26 cellular contexts compared by ENCODE assay signal in genomic region chr17:77306048-77306789, GRCh38.
DNase-seq lines count a peak whose midpoint lies in the region; ATAC-seq, FAIRE-seq and TF ChIP-seq lines count a peak whose summit lies in the region.
"Had no signal": no experiment of that assay in that cellular context is flagged by ENCODE, and none has a peak within 500 bp of the region (broad histone marks: within the 10 kb centered on the region; RNA-seq: fewer than 3 reads in every experiment).

No MANE protein-coding gene starts in this region.

- peaks cover 14 to 73% of the 10 kb centered on the region in 2 experiments; a peak in 3 of 4 replicates for H3K79me1 ChIP-seq in IMR-90 (ENCODE audit: low read depth in 1 of 2, low read length in 2 of 2)

- H3K9me3 ChIP-seq in IMR-90 (ENCODE audit: control insufficient read depth, insufficient read depth, low read length) = no peaks in the 10 kb centered on the region
- H3K9me3 ChIP-seq in HepG2 (ENCODE audit: low read length) = no peaks in the 10 kb centered on the region
- no peaks in the 10 kb centered on the region for H3K9me3 ChIP-seq in smooth muscle cell (replicated peaks; ENCODE audit: low read depth)
- no peaks in the 10 kb centered on the region for H3K9me3 ChIP-seq in tibial nerve
- H3K9me3 ChIP-seq: BLaER1 treated with 17β-estradiol and CSF1 and Interleukin-3, amounts not matched to agents 10 nM and 100 nM; esophagus muscularis mucosa; gastrocnemius medialis; mucosa of descending colon had no signal

- no peak for DNase-seq in IMR-90
- peak; percentile 89 for DNase-seq in MCF 10A (ENCODE audit: unreplicated experiment)
- DNase-seq in HepG2 (ENCODE audit: low spot score) = no peak
- no peak for DNase-seq in smooth muscle cell (lab: John Stamatoyannopoulos, UW; ENCODE audit: unreplicated experiment)
- no peak for DNase-seq in coronary artery (ENCODE audit: low spot score)
- no peak for DNase-seq in tibial nerve (ENCODE audit: low spot score in 2 of 2)
- DNase-seq in glutamatergic neuron = no peak
- DNase-seq: activated gamma-delta T cell treated with Interleukin-2 at 50 U/mL for 16 hours; activated T-cell treated with anti-CD3 and anti-CD28 coated beads, Interleukin-2, amount 50 U/mL, for 1 hour; COR-L47; DMS79 treated with DMSO at 0.1 percent for 48 hours; effector CD8-positive, alpha-beta T cell; gastrocnemius medialis; hypothalamus; NCI-H187; NCI-H524 treated with DMSO at 0.1 percent for 48 hours; stimulated activated CD4-positive, alpha-beta T cell treated with anti-CD3 and anti-CD28 coated beads, Interleukin-1b, Interleukin-23, amount 100 ng/mL, for 48 hours; SW 1271 had no signal

- H3K36me3 Mint-ChIP-seq in MCF 10A (ENCODE audit: insufficient read depth, unreplicated experiment) (peaks cover 67% of the 10 kb centered on the region), glutamatergic neuron (ENCODE audit: unreplicated experiment) (no peaks in the 10 kb centered on the region)
- H3K36me3 Mint-ChIP-seq: brain had no signal

- no peak overlapping the region for H4K8ac ChIP-seq in IMR-90 (ENCODE audit: low read depth in 2 of 2, low read length in 2 of 2)

- dilution Hi-C loops in IMR-90 (cut with HindIII; ENCODE audit: low sequenced_read_pairs, unreplicated experiment) = no loop called here

- peak overlapping the region; percentile 31 for H3K4me3 Mint-ChIP-seq in MCF 10A (ENCODE audit: unreplicated experiment)
- no peak overlapping the region for H3K4me3 Mint-ChIP-seq in glutamatergic neuron (ENCODE audit: unreplicated experiment)
- H3K4me3 Mint-ChIP-seq: brain had no signal

- H3K56ac ChIP-seq in IMR-90 (ENCODE audit: extremely low read depth, insufficient read depth, low read length) = no peak overlapping the region

- POLR2A ChIA-PET in IMR-90 (lab: Charles Lee; ENCODE audit: unreplicated experiment) = no interaction called here
- POLR2A ChIA-PET in MCF 10A (lab: Yijun Ruan, JAX) = interaction anchor here (0.5 to 2.2 kb wide), 5 partner anchors 16 to 20 kb away, joined by 3 to 9 read pairs (median 5); no protein-coding TSS in a partner anchor
- POLR2A ChIA-PET in HepG2 (lab: Yijun Ruan, JAX) = interaction anchor here (0.6 to 4.8 kb wide), 5 partner anchors 9 to 25 kb away, joined by 3 to 80 read pairs (median 4); no protein-coding TSS in a partner anchor

- no peak overlapping the region for H3K23ac ChIP-seq in IMR-90 (ENCODE audit: low read depth, low read length)

- no peak for ATAC-seq in IMR-90 (ENCODE audit: low read depth)
- no peak; the same call in 2 of the 3 replicates for ATAC-seq in HepG2
- ATAC-seq: gastrocnemius medialis had no signal

- no peaks in the 10 kb centered on the region for H4K20me1 ChIP-seq in IMR-90 (ENCODE audit: insufficient read depth, low read length)
- peaks cover 40% of the 10 kb centered on the region; the same call in 1 of the 2 replicates for H4K20me1 ChIP-seq in HepG2 (ENCODE audit: insufficient read depth, low read length)
- no peaks in the 10 kb centered on the region for H4K20me1 ChIP-seq in smooth muscle cell (ENCODE audit: low read depth)
- H4K20me1 ChIP-seq: BLaER1 treated with 17β-estradiol and CSF1 and Interleukin-3, amounts not matched to agents 10 nM and 100 nM had no signal

- H3K14ac ChIP-seq in IMR-90 (replicated peaks; ENCODE audit: low read depth, low read length) = peak overlapping the region; percentile 68; the same call in 1 of the 2 replicates

- BruUV-seq in IMR-90 (replicated peaks; lab: Mats Ljungman, UMichigan) (no TSS peak), MCF 10A (replicated peaks; lab: Mats Ljungman, UMichigan) (no TSS peak), HepG2 (replicated peaks; lab: Mats Ljungman, UMichigan) (no TSS peak)

- no peak overlapping the region for H4K5ac ChIP-seq in IMR-90 (ENCODE audit: low read depth, low read length)

- H3K79me2 ChIP-seq in HepG2 (ENCODE audit: insufficient read depth, low read length) (peaks cover 76% of the 10 kb centered on the region), smooth muscle cell (ENCODE audit: low read depth) (peaks cover 3% of the 10 kb centered on the region)

- H3K4me2 ChIP-seq in IMR-90 (ENCODE audit: low read depth, low read length) (no peak overlapping the region), HepG2 (ENCODE audit: low read depth, low read length) (peak overlapping the region; percentile 78), smooth muscle cell (peak overlapping the region; percentile 47)
- H3K4me2 ChIP-seq: KMS-11 had no signal

- H3K9me3 Mint-ChIP-seq in MCF 10A (ENCODE audit: unreplicated experiment) (no peaks in the 10 kb centered on the region), glutamatergic neuron (ENCODE audit: unreplicated experiment) (peaks cover 5% of the 10 kb centered on the region)
- H3K9me3 Mint-ChIP-seq: brain had no signal

- H2AFZ ChIP-seq in IMR-90 (replicated peaks; ENCODE audit: low read length, poor library complexity) = no peak overlapping the region
- H2AFZ ChIP-seq in HepG2 (ENCODE audit: low read length) = no peak overlapping the region
- no peak overlapping the region for H2AFZ ChIP-seq in smooth muscle cell (ENCODE audit: low read depth)

- H2BK20ac ChIP-seq in IMR-90 (ENCODE audit: low read depth, low read length) = no peak overlapping the region

- H4K91ac ChIP-seq in IMR-90 (ENCODE audit: insufficient read depth, low read depth, low read length) = peak overlapping the region; percentile 53; the same call in 1 of the 2 replicates

- TF ChIP-seq POLR2A in IMR-90 (IDR thresholded peaks at IDR 0.05; ENCODE audit: low read depth, low read length) = no peak
- no peak for TF ChIP-seq POLR2A in HepG2 (IDR thresholded peaks at IDR 0.05; ENCODE audit: insufficient read depth in 1 of 2, low read depth in 2 of 2, low read length in 2 of 2)
- TF ChIP-seq POLR2A in tibial nerve (IDR thresholded peaks at IDR 0.05) = no peak

- TF ChIP-seq CTCF in IMR-90 (conservative IDR thresholded peaks at IDR 0.05; ENCODE audit: low read depth, low read length) = no peak
- TF ChIP-seq CTCF in MCF 10A (IDR thresholded peaks at IDR 0.05; ENCODE audit: unreplicated experiment) = no peak
- TF ChIP-seq CTCF in HepG2 (CRISPR knock-in tag; IDR thresholded peaks at IDR 0.05) = no peak
- no peak for TF ChIP-seq CTCF in smooth muscle cell (IDR thresholded peaks at IDR 0.05; ENCODE audit: borderline replicate concordance, insufficient read depth, poor library complexity, severe bottlenecking)
- TF ChIP-seq CTCF in coronary artery (IDR thresholded peaks at IDR 0.05) = no peak
- no peak for TF ChIP-seq CTCF in tibial nerve (IDR thresholded peaks at IDR 0.05)
- TF ChIP-seq CTCF in glutamatergic neuron (IDR thresholded peaks at IDR 0.05; ENCODE audit: partially characterized antibody, unreplicated experiment) = no peak

- H2BK15ac ChIP-seq in IMR-90 (ENCODE audit: low read depth, low read length) = no peak overlapping the region; the same call in 2 of the 3 replicates

- intact Hi-C loops in IMR-90 (cut with micrococcal nuclease) = no loop called here
- intact Hi-C loops in MCF 10A (cut with micrococcal nuclease) = no loop called here
- intact Hi-C loops in HepG2 (cut with micrococcal nuclease; ENCODE audit: unreplicated experiment) = no loop called here

- no peak overlapping the region for H3K27ac ChIP-seq in IMR-90 (ENCODE audit: insufficient read depth, low read length)
- peak overlapping the region; percentile 75 for H3K27ac ChIP-seq in HepG2 (ENCODE audit: extremely low read length, insufficient read depth, low read length)
- no peak overlapping the region for H3K27ac ChIP-seq in smooth muscle cell (ENCODE audit: low read depth)
- H3K27ac ChIP-seq in coronary artery = no peak overlapping the region
- H3K27ac ChIP-seq in tibial nerve = no peak overlapping the region
- H3K27ac ChIP-seq: BLaER1 treated with 17β-estradiol and CSF1 and Interleukin-3, amounts not matched to agents 10 nM and 100 nM; esophagus muscularis mucosa; KMS-11 had no signal

- H2AK9ac ChIP-seq in IMR-90 (replicated peaks; ENCODE audit: low read depth, low read length, poor library complexity) = peak overlapping the region; percentile 18

- H2AK5ac ChIP-seq in IMR-90 (ENCODE audit: low read depth, low read length) = peak overlapping the region; percentile 51; the same call in 1 of the 2 replicates

- peaks cover 23% of the 10 kb centered on the region for H3K4me1 ChIP-seq in IMR-90 (ENCODE audit: control insufficient read depth, insufficient read depth, low read length)
- H3K4me1 ChIP-seq in HepG2 (ENCODE audit: insufficient read depth, low read length) = peaks cover 54% of the 10 kb centered on the region
- H3K4me1 ChIP-seq in smooth muscle cell (ENCODE audit: low read depth) = peaks cover 18% of the 10 kb centered on the region
- peaks cover 0 to 27% (median 6%) of the 10 kb centered on the region in 4 donors for H3K4me1 ChIP-seq in tibial nerve

- H3K27me3 Mint-ChIP-seq in MCF 10A (ENCODE audit: insufficient read depth, unreplicated experiment) = no peaks in the 10 kb centered on the region
- H3K27me3 Mint-ChIP-seq in glutamatergic neuron (ENCODE audit: unreplicated experiment) = peaks cover 11% of the 10 kb centered on the region

- H3K27me3 ChIP-seq in IMR-90 (ENCODE audit: control insufficient read depth, insufficient read depth, low read length) = no peaks in the 10 kb centered on the region
- H3K27me3 ChIP-seq in HepG2 (ENCODE audit: control insufficient read depth in 1 of 2, insufficient read depth in 2 of 2, low read length in 2 of 2) = no peaks in the 10 kb centered on the region
- H3K27me3 ChIP-seq in smooth muscle cell (ENCODE audit: low read depth) = no peaks in the 10 kb centered on the region
- no peaks in the 10 kb centered on the region for H3K27me3 ChIP-seq in tibial nerve
- H3K27me3 ChIP-seq: BLaER1 treated with 17β-estradiol and CSF1 and Interleukin-3, amounts not matched to agents 10 nM and 100 nM; esophagus muscularis mucosa; gastrocnemius medialis had no signal

- H3K4me1 Mint-ChIP-seq in MCF 10A (ENCODE audit: insufficient read depth, unreplicated experiment) (peaks cover 29% of the 10 kb centered on the region), glutamatergic neuron (ENCODE audit: low read depth, unreplicated experiment) (peaks cover 20% of the 10 kb centered on the region)

- no peak for FAIRE-seq in HepG2 (lab: Jason Lieb, UNC)
- FAIRE-seq: H1, urothelium cell line had no signal

- no peak for TF ChIP-seq RAD21 in IMR-90 (IDR thresholded peaks at IDR 0.05; ENCODE audit: low read length)
- TF ChIP-seq RAD21 in HepG2 (CRISPR knock-in tag; IDR thresholded peaks at IDR 0.05) = no peak

- no peaks in the 10 kb centered on the region for H3K36me3 ChIP-seq in IMR-90 (ENCODE audit: control insufficient read depth, insufficient read depth, low read length)
- H3K36me3 ChIP-seq in HepG2 (replicated peaks in 1 of 2; ENCODE audit: control insufficient read depth in 1 of 2, insufficient read depth in 2 of 2, low read length in 2 of 2) = peaks cover 20 to 42% of the 10 kb centered on the region in 2 experiments; a peak in 4 of 5 replicates
- H3K36me3 ChIP-seq in smooth muscle cell (ENCODE audit: low read depth) = no peaks in the 10 kb centered on the region
- no peaks in the 10 kb centered on the region for H3K36me3 ChIP-seq in tibial nerve
- H3K36me3 ChIP-seq: BLaER1 treated with 17β-estradiol and CSF1 and Interleukin-3, amounts not matched to agents 10 nM and 100 nM; esophagus muscularis mucosa; gastrocnemius medialis had no signal

- no peak overlapping the region for H3K18ac ChIP-seq in IMR-90 (ENCODE audit: low read depth, low read length)

- H3K9ac ChIP-seq in IMR-90 (ENCODE audit: low read depth, low read length) (no peak overlapping the region), HepG2 (ENCODE audit: insufficient read depth, low read depth, low read length) (peak overlapping the region; percentile 55), smooth muscle cell (ENCODE audit: low read depth) (no peak overlapping the region)
- H3K9ac ChIP-seq: BLaER1 treated with 17β-estradiol and CSF1 and Interleukin-3, amounts not matched to agents 10 nM and 100 nM; KMS-11 had no signal

- H3K4ac ChIP-seq in IMR-90 (ENCODE audit: low read depth, low read length) = peak overlapping the region; percentile 28; the same call in 1 of the 2 replicates

- peak overlapping the region; percentile 70 for H3K27ac Mint-ChIP-seq in MCF 10A (ENCODE audit: low read depth, unreplicated experiment)
- H3K27ac Mint-ChIP-seq in glutamatergic neuron (ENCODE audit: unreplicated experiment) = no peak overlapping the region

- H3K4me3 ChIP-seq in IMR-90 (ENCODE audit: insufficient read depth, low read depth, low read length) = no peak overlapping the region
- H3K4me3 ChIP-seq in HepG2 (replicated peaks in 1 of 3; ENCODE audit: insufficient read depth in 1 of 3, low read depth in 2 of 3, low read length in 3 of 3) = peak overlapping the region in 1 of 3 experiments; percentile 60; a peak in 2 of 6 replicates
- no peak overlapping the region for H3K4me3 ChIP-seq in smooth muscle cell
- no peak overlapping the region for H3K4me3 ChIP-seq in coronary artery
- no peak overlapping the region for H3K4me3 ChIP-seq in tibial nerve
- H3K4me3 ChIP-seq: BLaER1 treated with 17β-estradiol and CSF1 and Interleukin-3, amounts not matched to agents 10 nM and 100 nM; esophagus muscularis mucosa; gastrocnemius medialis; mucosa of descending colon; skin epidermis had no signal

- in situ Hi-C loops in IMR-90 (cut with MboI; ENCODE audit: low sequenced_read_pairs) (no loop called here), HepG2 (cut with HindIII; ENCODE audit: extremely low pct_ligation_motif_present, low pct_unique_long_range_greater_than_20kb) (no loop called here)

- no peak for TF ChIP-seq EP300 in HepG2 (IDR thresholded peaks at IDR 0.05; ENCODE audit: low read depth in 2 of 2, low read length in 2 of 2)
- no peak for TF ChIP-seq EP300 in HepG2 (CRISPR knock-in tag; IDR thresholded peaks at IDR 0.05; ENCODE audit: borderline replicate concordance)
- no peak for TF ChIP-seq EP300 in tibial nerve (IDR thresholded peaks at IDR 0.05)

- H2BK5ac ChIP-seq in IMR-90 (ENCODE audit: low read depth, low read length, poor library complexity, severe bottlenecking) = no peak overlapping the region

- WGBS in IMR-90 (ENCODE audit: extremely low coverage in 2 of 2, insufficient read length in 1 of 2), 2 experiments = 88% methylated on average over 5 of the region's 13 CpGs; no CpG with 5 or more reads in 1 of the 2 experiments
- WGBS in HepG2 (ENCODE audit: low lambda C conversion rate) = 58% methylated on average over 13 of the region's 13 CpGs
- 63% methylated on average over 13 of the region's 13 CpGs for WGBS in smooth muscle cell (ENCODE audit: low lambda C conversion rate)
- 87 to 92% methylated on average over 9 to 13 of the region's 13 CpGs for WGBS in tibial nerve, 2 donors

- peak overlapping the region; percentile 0; the same call in 1 of the 2 replicates for H2BK120ac ChIP-seq in IMR-90 (ENCODE audit: low read depth, low read length)

- CTCF ChIA-PET in IMR-90 (lab: Yijun Ruan, JAX) = no interaction called here
- CTCF ChIA-PET in MCF 10A (lab: Yijun Ruan, JAX) = interaction anchor here (1.1 kb wide), 1 partner anchor 17 kb away, joined by 5 read pairs; no protein-coding TSS in a partner anchor
- CTCF ChIA-PET in HepG2 (lab: Yijun Ruan, JAX; ENCODE audit: low intra/inter-chr PET ratio, low total read pairs) = no interaction called here

- H3F3A ChIP-seq in smooth muscle cell (ENCODE audit: low read depth) = peaks cover 7% of the 10 kb centered on the region

- peaks cover 39% of the 10 kb centered on the region for H3K9me1 ChIP-seq in IMR-90 (ENCODE audit: insufficient read depth, low read length)
